ENCODE assay signal across 16 cellular contexts in the genomic region with DNA sequence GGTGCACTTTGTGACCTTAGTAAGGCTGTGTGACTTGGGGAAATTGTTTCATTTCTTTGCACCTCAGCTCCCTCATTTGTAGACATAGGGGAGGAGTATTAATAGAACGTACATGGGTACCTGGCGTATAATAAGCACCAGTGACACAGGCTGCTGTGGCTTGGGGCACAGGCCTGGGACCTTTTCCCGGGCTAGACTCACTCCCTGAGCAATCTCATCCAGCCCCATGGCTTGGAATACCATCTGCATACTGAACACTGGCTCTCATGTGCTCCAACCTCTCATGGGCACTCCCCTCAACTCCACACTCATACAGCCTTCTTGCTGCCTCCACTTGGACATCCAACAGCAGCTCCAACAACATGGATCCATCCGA. TPM values are rescaled to one million over a fixed set of nuclear protein-coding genes. Genes with fewer than 3 reads are reported as not detected.
DNase-seq lines count a peak whose midpoint lies in the region; ATAC-seq, FAIRE-seq and TF ChIP-seq lines count a peak whose summit lies in the region.
"Had no signal": no experiment of that assay in that cellular context is flagged by ENCODE, and none has a peak within 500 bp of the region (broad histone marks: within the 10 kb centered on the region; RNA-seq: fewer than 3 reads in every experiment).

No MANE protein-coding gene starts in this region.

- TF ChIP-seq RAD21 in A549 (conservative IDR thresholded peaks at IDR 0.05 in 1 of 2, IDR thresholded peaks at IDR 0.05 in 1 of 2): no peak

- CTCF ChIA-PET in A549 (lab: Yijun Ruan, JAX): interaction anchor here (0.8 to 48.7 kb wide), 13 partner anchors 12 to 648 kb away, joined by 3 to 1377 read pairs (median 6); a partner anchor contains a TSS

- H3K27me3 ChIP-seq in adipocyte (replicated peaks; ENCODE audit: control insufficient read depth, insufficient read depth, low read length) (no peaks in the 10 kb centered on the region), heart left ventricle (no peaks in the 10 kb centered on the region), pancreas (no peaks in the 10 kb centered on the region)
- H3K27me3 ChIP-seq: Peyer's patch had no signal

- DNase-seq in A549 (ENCODE audit: low read depth in 1 of 2, low spot score in 1 of 2) (no peak), adipocyte (ENCODE audit: low read depth) (no peak), heart left ventricle (peak in 3 of 5 donors; percentile 61 to 76 (median 70)), pancreas (no peak), activated T-cell treated with anti-CD3 and anti-CD28 coated beads for 4 hours (no peak)
- DNase-seq: activated CD8-positive, alpha-beta memory T cell treated with anti-CD3 and anti-CD28 coated beads, Interleukin-2, amount 10 ng/mL, durations not matched to agents 7 days and 5 days; activated naive CD8-positive, alpha-beta T cell treated with anti-CD3 and anti-CD28 coated beads, Interleukin-2, amount 10 ng/mL, durations not matched to agents 7 days and 5 days; DMS53; stimulated activated CD4-positive, alpha-beta T cell treated with anti-CD3 and anti-CD28 coated beads, Interleukin-2, amount 100 ng/mL, for 24 hours; stimulated activated naive CD8-positive, alpha-beta T cell treated with anti-CD3 and anti-CD28 coated beads, Interleukin-15, Interleukin-2, amounts not matched to agents 100 U/mL and 50 U/mL, for 24 hours had no signal

- H3K36me3 ChIP-seq in adipocyte (ENCODE audit: control insufficient read depth, insufficient read depth, low read length, severe bottlenecking) (no peaks in the 10 kb centered on the region), heart left ventricle (no peaks in the 10 kb centered on the region), pancreas (no peaks in the 10 kb centered on the region)
- H3K36me3 ChIP-seq: Peyer's patch had no signal

- H3K4me3 ChIP-seq in A549 (no peak overlapping the region), adipocyte (ENCODE audit: low read length) (no peak overlapping the region), heart left ventricle (no peak overlapping the region), pancreas (no peak overlapping the region)
- H3K4me3 ChIP-seq: mucosa of descending colon, Peyer's patch had no signal

- TF ChIP-seq CTCF in A549 (IDR thresholded peaks at IDR 0.05): no peak; the same call in 2 of the 3 replicates
- TF ChIP-seq CTCF in heart left ventricle (IDR thresholded peaks at IDR 0.05): no peak
- TF ChIP-seq CTCF in pancreas (IDR thresholded peaks at IDR 0.05): no peak

- ATAC-seq in A549 (peak in 1 of 2 experiments; percentile 3; a peak in 2 of 6 replicates), heart left ventricle (peak; percentile 28 to 54 (median 46)), pancreas (peak in 1 of 4 donors; percentile 2), GM21390 (IDR thresholded peaks at IDR 0.05; ENCODE audit: unreplicated experiment) (no peak), GM21528 (IDR thresholded peaks at IDR 0.05; ENCODE audit: low FRiP score, unreplicated experiment) (no peak), HG03442 (IDR thresholded peaks at IDR 0.05; ENCODE audit: unreplicated experiment) (no peak)
- ATAC-seq: activated CD8-positive, alpha-beta memory T cell treated with anti-CD3 and anti-CD28 coated beads, Interleukin-2, amount 10 ng/mL, durations not matched to agents 7 days and 5 days; mucosa of descending colon; stimulated activated naive CD8-positive, alpha-beta T cell treated with anti-CD3 and anti-CD28 coated beads, Interleukin-15, Interleukin-2, amounts not matched to agents 100 U/mL and 50 U/mL, for 24 hours had no signal

- FAIRE-seq in A549 (lab: Jason Lieb, UNC) (no peak), pancreas (lab: Jason Lieb, UNC) (no peak)
- FAIRE-seq: TTC549 had no signal

- intact Hi-C loops in heart left ventricle (cut with DNase I): loop anchor here (2.0 to 5.0 kb wide), 12 partner anchors 16 to 104 kb away; a partner anchor contains a TSS
- intact Hi-C loops in pancreas (cut with DNase I): loop anchor here in 1 of 3 donors (10.0 kb wide), 1 partner anchor 64 kb away; a partner anchor contains a TSS

- WGBS in A549 (ENCODE audit: missing lambda C conversion rate): 74% methylated on average over 4 of the region's 4 CpGs
- 56 to 71% (median 62%) methylated on average over 4 of the region's 4 CpGs for WGBS in heart left ventricle, 4 donors
- WGBS in pancreas, 2 donors: 57 to 66% methylated on average over 4 of the region's 4 CpGs

- peaks cover 77% of the 10 kb centered on the region for H3K4me1 ChIP-seq in A549
- H3K4me1 ChIP-seq in adipocyte (ENCODE audit: control insufficient read depth, insufficient read depth, low read length): peaks cover 68% of the 10 kb centered on the region
- H3K4me1 ChIP-seq in heart left ventricle: peaks cover 6 to 80% (median 73%) of the 10 kb centered on the region in 12 donors
- peaks cover 61 to 65% (median 64%) of the 10 kb centered on the region in 3 donors for H3K4me1 ChIP-seq in pancreas

- peak overlapping the region; percentile 64 for H3K4me2 ChIP-seq in A549

- TF ChIP-seq POLR2A in A549 (IDR thresholded peaks at IDR 0.05; ENCODE audit: low read length): no peak
- no peak for TF ChIP-seq POLR2A in heart left ventricle (IDR thresholded peaks at IDR 0.05)

- H3K9ac ChIP-seq in adipocyte (ENCODE audit: low read length): peak overlapping the region; percentile 64

- no peak for TF ChIP-seq EP300 in A549 (IDR thresholded peaks at IDR 0.05)

- POLR2A ChIA-PET in A549 (lab: Yijun Ruan, JAX): interaction anchor here (1.9 kb wide), 1 partner anchor 12 kb away, joined by 8 read pairs; no protein-coding TSS in a partner anchor

- H3K9me3 ChIP-seq in A549 (no peaks in the 10 kb centered on the region), adipocyte (ENCODE audit: control insufficient read depth, low read length) (no peaks in the 10 kb centered on the region), heart left ventricle (no peaks in the 10 kb centered on the region), pancreas (no peaks in the 10 kb centered on the region)
- H3K9me3 ChIP-seq: mucosa of descending colon, Peyer's patch had no signal

- H3K27ac ChIP-seq in A549 (peak overlapping the region; percentile 92 to 96), heart left ventricle (peak overlapping the region; percentile 92 to 100 (median 97)), pancreas (peak overlapping the region; percentile 77 to 96 (median 95))

TF ChIP-seq in A549, 52 proteins besides CTCF, POLR2A, EP300 and RAD21 (continues in another document):
- TF ChIP-seq, protein P1, sequence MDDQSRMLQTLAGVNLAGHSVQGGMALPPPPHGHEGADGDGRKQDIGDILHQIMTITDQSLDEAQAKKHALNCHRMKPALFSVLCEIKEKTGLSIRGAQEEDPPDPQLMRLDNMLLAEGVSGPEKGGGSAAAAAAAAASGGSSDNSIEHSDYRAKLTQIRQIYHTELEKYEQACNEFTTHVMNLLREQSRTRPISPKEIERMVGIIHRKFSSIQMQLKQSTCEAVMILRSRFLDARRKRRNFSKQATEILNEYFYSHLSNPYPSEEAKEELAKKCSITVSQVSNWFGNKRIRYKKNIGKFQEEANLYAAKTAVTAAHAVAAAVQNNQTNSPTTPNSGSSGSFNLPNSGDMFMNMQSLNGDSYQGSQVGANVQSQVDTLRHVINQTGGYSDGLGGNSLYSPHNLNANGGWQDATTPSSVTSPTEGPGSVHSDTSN (IDR thresholded peaks at IDR 0.05): no peak
- TF ChIP-seq KDM5A (IDR thresholded peaks at IDR 0.05): no peak
- TF ChIP-seq, protein P2, sequence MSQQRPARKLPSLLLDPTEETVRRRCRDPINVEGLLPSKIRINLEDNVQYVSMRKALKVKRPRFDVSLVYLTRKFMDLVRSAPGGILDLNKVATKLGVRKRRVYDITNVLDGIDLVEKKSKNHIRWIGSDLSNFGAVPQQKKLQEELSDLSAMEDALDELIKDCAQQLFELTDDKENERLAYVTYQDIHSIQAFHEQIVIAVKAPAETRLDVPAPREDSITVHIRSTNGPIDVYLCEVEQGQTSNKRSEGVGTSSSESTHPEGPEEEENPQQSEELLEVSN (IDR thresholded peaks at IDR 0.05; ENCODE audit: borderline replicate concordance, low read depth): no peak
- no peak for TF ChIP-seq MAFK (IDR thresholded peaks at IDR 0.05; ENCODE audit: partially characterized antibody)
- TF ChIP-seq, protein P3, sequence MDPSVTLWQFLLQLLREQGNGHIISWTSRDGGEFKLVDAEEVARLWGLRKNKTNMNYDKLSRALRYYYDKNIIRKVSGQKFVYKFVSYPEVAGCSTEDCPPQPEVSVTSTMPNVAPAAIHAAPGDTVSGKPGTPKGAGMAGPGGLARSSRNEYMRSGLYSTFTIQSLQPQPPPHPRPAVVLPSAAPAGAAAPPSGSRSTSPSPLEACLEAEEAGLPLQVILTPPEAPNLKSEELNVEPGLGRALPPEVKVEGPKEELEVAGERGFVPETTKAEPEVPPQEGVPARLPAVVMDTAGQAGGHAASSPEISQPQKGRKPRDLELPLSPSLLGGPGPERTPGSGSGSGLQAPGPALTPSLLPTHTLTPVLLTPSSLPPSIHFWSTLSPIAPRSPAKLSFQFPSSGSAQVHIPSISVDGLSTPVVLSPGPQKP (IDR thresholded peaks at IDR 0.05; ENCODE audit: low read depth, low read length): no peak
- TF ChIP-seq POLR2AphosphoS2 (conservative IDR thresholded peaks at IDR 0.05; ENCODE audit: low read length): no peak
- TF ChIP-seq, protein P4, sequence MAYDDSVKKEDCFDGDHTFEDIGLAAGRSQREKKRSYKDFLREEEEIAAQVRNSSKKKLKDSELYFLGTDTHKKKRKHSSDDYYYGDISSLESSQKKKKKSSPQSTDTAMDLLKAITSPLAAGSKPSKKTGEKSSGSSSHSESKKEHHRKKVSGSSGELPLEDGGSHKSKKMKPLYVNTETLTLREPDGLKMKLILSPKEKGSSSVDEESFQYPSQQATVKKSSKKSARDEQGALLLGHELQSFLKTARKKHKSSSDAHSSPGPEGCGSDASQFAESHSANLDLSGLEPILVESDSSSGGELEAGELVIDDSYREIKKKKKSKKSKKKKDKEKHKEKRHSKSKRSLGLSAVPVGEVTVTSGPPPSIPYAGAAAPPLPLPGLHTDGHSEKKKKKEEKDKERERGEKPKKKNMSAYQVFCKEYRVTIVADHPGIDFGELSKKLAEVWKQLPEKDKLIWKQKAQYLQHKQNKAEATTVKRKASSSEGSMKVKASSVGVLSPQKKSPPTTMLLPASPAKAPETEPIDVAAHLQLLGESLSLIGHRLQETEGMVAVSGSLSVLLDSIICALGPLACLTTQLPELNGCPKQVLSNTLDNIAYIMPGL (CRISPR knock-in tag; IDR thresholded peaks at IDR 0.05; ENCODE audit: borderline replicate concordance): no peak
- TF ChIP-seq JUN (IDR thresholded peaks at IDR 0.05): no peak; a peak in 1 of 5 replicates
- TF ChIP-seq JUNB (IDR thresholded peaks at IDR 0.05): no peak
- TF ChIP-seq RFX5 (IDR thresholded peaks at IDR 0.05): no peak

RNA-seq across cellular contexts. Expression of a gene that starts 41.0 kb away (rescaled TPM):
- polyA plus RNA-seq in A549 (2011; rRNA removed): 73.2 and 110 TPM in 2 replicates
- 96.6 and 104 TPM in 2 replicates for polyA plus RNA-seq in A549 (2012; cell fraction: cytosol; rRNA removed)
- 45.7 and 49.9 TPM in 2 replicates for polyA plus RNA-seq in A549 (2012; cell fraction: nucleus; rRNA removed)
- polyA plus RNA-seq in A549 (2017; fragmentation: RNase III; extraction: RNeasy Plus Mini Kit Qiagen cat#74134 plus additional on column Dnase treatment): 140 to 164 TPM (median 153 TPM) in 3 replicates
- polyA minus RNA-seq in A549 (2011; rRNA and poly(A)+ RNA removed): 36.4 and 52.6 TPM in 2 replicates
- 10 to 100 TPM; 44.6 to 99.3 (median 71.8) TPM for total RNA-seq in heart left ventricle
- 100 to 1,000 TPM in 1 of 2 donors, 10 to 100 TPM in 1; 23.9 to 207 TPM for polyA plus RNA-seq in heart left ventricle
- total RNA-seq in pancreas: 10 to 100 TPM; 12.7 to 25.4 (median 15.5) TPM
- polyA plus RNA-seq in pancreas: 10 to 100 TPM in 1 of 2 donors, 1 to 10 TPM in 1; 5.8 to 15.8 TPM

Comparison
In these comparisons a context has a peak if more than half of its experiments do, and no peak if none do; other contexts are left out.
1. ATAC-seq: peak in heart left ventricle (4 of 4); none in GM21390 (single experiment), GM21528 (single experiment) and HG03442 (single experiment).
2. DNase-seq: peak in heart left ventricle (3 of 5); none in A549 (0 of 2), adipocyte (single experiment), pancreas (0 of 6) and activated T-cell treated with anti-CD3 and anti-CD28 coated beads for 4 hours (single experiment).
3. Peak in every context shown above with its lines, with median percentiles within 50 percentile points of each other: H3K27ac ChIP-seq.